Comparison of ENCODE assay signal across 8 cellular contexts in the genomic region with DNA sequence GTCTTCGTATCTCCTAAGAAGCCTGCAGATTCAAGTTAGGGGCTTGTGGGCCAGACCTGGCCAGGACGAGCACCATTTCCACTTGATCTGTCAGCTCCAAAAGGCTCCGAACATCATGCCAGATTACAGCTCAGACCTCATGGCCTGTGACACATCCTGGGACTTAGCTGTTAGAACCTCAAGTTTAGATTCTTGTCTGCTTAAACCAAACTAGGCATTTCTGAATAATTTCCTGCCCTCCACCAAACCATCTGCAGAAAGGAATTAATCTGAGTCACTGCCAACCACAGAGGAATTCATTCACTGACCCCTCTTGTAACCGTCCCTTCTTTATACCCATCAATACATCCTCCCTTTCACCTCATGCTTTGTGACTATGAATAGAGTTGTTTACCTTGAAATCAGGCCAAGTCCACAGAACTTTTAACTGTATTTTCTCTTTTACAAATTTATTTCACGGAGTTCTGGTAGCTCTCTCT.
DNase-seq lines count a peak whose midpoint lies in the region; ATAC-seq, FAIRE-seq and TF ChIP-seq lines count a peak whose summit lies in the region.

No MANE protein-coding gene starts in this region.

- POLR2A ChIA-PET in K562 (lab: Yijun Ruan, JAX) = interaction anchor here (1.5 kb wide), 1 partner anchor 16 kb away, joined by 3 read pairs; no protein-coding TSS in a partner anchor

- H4K20me1 ChIP-seq in K562 (replicated peaks; ENCODE audit: control insufficient read depth, insufficient read depth, low read length) = no peaks in the 10 kb centered on the region

- in situ Hi-C loops in K562 (cut with MboI) = no loop called here

- H3K9me3 ChIP-seq in K562 (replicated peaks; ENCODE audit: control insufficient read depth, insufficient read depth, low read depth, low read length) = no peaks in the 10 kb centered on the region

- no peak for TF ChIP-seq POLR2A in K562 (conservative IDR thresholded peaks at IDR 0.05)

- H3K4me1 ChIP-seq in K562 (replicated peaks in 1 of 2; ENCODE audit: control insufficient read depth in 2 of 2, insufficient read depth in 2 of 2, low read length in 2 of 2) = no peaks in the 10 kb centered on the region; a peak in 3 of 5 replicates

- ATAC-seq in K562 = no peak
- ATAC-seq in GM19351 (IDR thresholded peaks at IDR 0.05; ENCODE audit: unreplicated experiment) = no peak
- no peak for ATAC-seq in HG03442 (IDR thresholded peaks at IDR 0.05; ENCODE audit: unreplicated experiment)

- DNase-seq in EL = peak; percentile 99
- peak; percentile 50 for DNase-seq in NCI-H1092 (lab: John Stamatoyannopoulos, UW)
- DNase-seq in K562 (ENCODE audit: extremely low read depth in 1 of 4, low spot score in 3 of 4) = no peak
- DNase-seq in myocyte (ENCODE audit: low read depth) = peak; percentile 82
- no peak for DNase-seq in NK-92 treated with Interleukin-12 subunit alpha and Interleukin-12 subunit beta, amount 100 ng/mL, for 24 hours (lab: John Stamatoyannopoulos, UW)
- DNase-seq in OCI-M2 (lab: John Stamatoyannopoulos, UW; ENCODE audit: unreplicated experiment) = no peak

- CTCF ChIA-PET in K562 (lab: Yijun Ruan, JAX; ENCODE audit: low intra/inter-chr PET ratio) = interaction anchor here (0.6 kb wide), 1 partner anchor 13 kb away, joined by 3 read pairs; no protein-coding TSS in a partner anchor

- H3K9ac ChIP-seq in K562 (ENCODE audit: insufficient read depth in 1 of 2, low read depth in 2 of 2, low read length in 2 of 2) = no peak overlapping the region

- no peaks in the 10 kb centered on the region for H3K27me3 ChIP-seq in K562 (ENCODE audit: control insufficient read depth in 2 of 2, insufficient read depth in 2 of 2, low read length in 2 of 2)

- no peak for TF ChIP-seq RAD21 in K562 (CRISPR knock-in tag; conservative IDR thresholded peaks at IDR 0.05 in 1 of 2, IDR thresholded peaks at IDR 0.05 in 1 of 2)

- intact Hi-C loops in K562 (cut with micrococcal nuclease) = no loop called here

- no peak overlapping the region for H3K4me3 ChIP-seq in K562

- no peak for TF ChIP-seq CTCF in K562 (IDR thresholded peaks at IDR 0.05 in 2 of 3, conservative IDR thresholded peaks at IDR 0.05 in 1 of 3; ENCODE audit: insufficient read depth in 2 of 3, low read depth in 1 of 3, low read length in 3 of 3)

- H3K27ac ChIP-seq in K562 (ENCODE audit: extremely low read depth, low read depth, low read length) = no peak overlapping the region

- no peak overlapping the region for H2AFZ ChIP-seq in K562 (ENCODE audit: low read depth, low read length)

- H3K4me2 ChIP-seq in K562 (ENCODE audit: insufficient read depth, low read length) = no peak overlapping the region

- no peaks in the 10 kb centered on the region for H3K9me1 ChIP-seq in K562 (ENCODE audit: control insufficient read depth, insufficient read depth, low read length)

- 57% methylated on average over 5 of the region's 5 CpGs for WGBS in K562 (ENCODE audit: insufficient coverage, low coverage, missing lambda C conversion rate)

- BruUV-seq in K562 (replicated peaks; lab: Mats Ljungman, UMichigan) = no TSS peak

- no peak for TF ChIP-seq EP300 in K562 (IDR thresholded peaks at IDR 0.05; ENCODE audit: low read length)

- FAIRE-seq in K562 (lab: Jason Lieb, UNC) = no peak

- no peaks in the 10 kb centered on the region for H3K36me3 ChIP-seq in K562 (ENCODE audit: control insufficient read depth, insufficient read depth, low read length)

- no peaks in the 10 kb centered on the region for H3K79me2 ChIP-seq in K562 (ENCODE audit: control insufficient read depth, insufficient read depth, low read length)

TF ChIP-seq in K562, 482 proteins besides CTCF, POLR2A, EP300 and RAD21:
- TF ChIP-seq HMBOX1 (IDR thresholded peaks at IDR 0.05) (0 out of 2 replicates have a peak, but pooled peaks have one; percentile 13), ZNF239 (CRISPR knock-in tag; IDR thresholded peaks at IDR 0.05) (no peak)

Comparison
In these comparisons a context has a peak if more than half of its experiments do, and no peak if none do; other contexts are left out.
1. DNase-seq: peak in EL (single experiment), NCI-H1092 (single experiment) and myocyte (single experiment); none in K562 (0 of 4), NK-92 treated with Interleukin-12 subunit alpha and Interleukin-12 subunit beta, amount 100 ng/mL, for 24 hours (single experiment) and OCI-M2 (single experiment).